Comparison of ENCODE assay signal across 8 cellular contexts in genomic region chr3:49719214-49719884, GRCh38. TPM values are rescaled to one million over a fixed set of nuclear protein-coding genes. Genes with fewer than 3 reads are reported as not detected.
DNase-seq lines count a peak whose midpoint lies in the region; ATAC-seq lines count a peak whose summit lies in the region.

Gene AMIGO3, minus strand, starts transcription at chr3:49719684. Its CDS starts 219 bp downstream, at chr3:49719465.

- H3K36me3 Mint-ChIP-seq in activated naive CD4-positive, alpha-beta T cell treated with anti-CD3 and anti-CD28 coated beads, Interleukin-2, amount 10 ng/mL, durations not matched to agents 7 days and 5 days = peaks cover 21% of the 10 kb centered on the region

- H3K9me3 ChIP-seq in subcutaneous abdominal adipose tissue (ENCODE audit: control insufficient read depth in 5 of 5, low read length in 5 of 5) = no peaks in the 10 kb centered on the region

- DNase-seq in DMS 273 treated with DMSO at 0.1 percent for 48 hours (lab: John Stamatoyannopoulos, UW) (peak; percentile 77), Kasumi-1 (lab: John Stamatoyannopoulos, UW) (peak; percentile 93 to 96), SK-N-DZ (ENCODE audit: low spot score) (peak; percentile 92), globus pallidus (ENCODE audit: low spot score) (peak; percentile 95), non-pigmented ciliary epithelial cell (ENCODE audit: low read depth) (peak; percentile 54)
- peak; percentile 96 for DNase-seq in activated naive CD4-positive, alpha-beta T cell treated with anti-CD3 and anti-CD28 coated beads, Interleukin-2, amount 10 ng/mL, durations not matched to agents 7 days and 5 days

- H3K4me3 ChIP-seq in subcutaneous abdominal adipose tissue (ENCODE audit: low read depth in 1 of 5, low read length in 5 of 5) = peak within 1 kb of the TSS; percentile 38 to 87 (median 85)

- peaks cover 0 to 2% (median 0%) of the 10 kb centered on the region in 5 donors for H3K27me3 ChIP-seq in subcutaneous abdominal adipose tissue (ENCODE audit: control insufficient read depth in 5 of 5, insufficient read depth in 4 of 5, low read length in 5 of 5)

- H3K9ac ChIP-seq in subcutaneous abdominal adipose tissue (ENCODE audit: low read length in 5 of 5) = peak within 1 kb of the TSS in 3 of 5 donors; percentile 56 to 72 (median 67)

- peak within 1 kb of the TSS; percentile 84 for H3K27ac Mint-ChIP-seq in activated naive CD4-positive, alpha-beta T cell treated with anti-CD3 and anti-CD28 coated beads, Interleukin-2, amount 10 ng/mL, durations not matched to agents 7 days and 5 days

- no peak within 1 kb of the TSS for H3K27ac ChIP-seq in subcutaneous abdominal adipose tissue (ENCODE audit: low read depth, low read length)

- peaks cover 0 to 42% (median 36%) of the 10 kb centered on the region in 5 donors for H3K36me3 ChIP-seq in subcutaneous abdominal adipose tissue (ENCODE audit: control insufficient read depth in 5 of 5, insufficient read depth in 5 of 5, low read length in 5 of 5)

- peaks cover 11% of the 10 kb centered on the region for H3K27me3 Mint-ChIP-seq in activated naive CD4-positive, alpha-beta T cell treated with anti-CD3 and anti-CD28 coated beads, Interleukin-2, amount 10 ng/mL, durations not matched to agents 7 days and 5 days

- H3K4me1 Mint-ChIP-seq in activated naive CD4-positive, alpha-beta T cell treated with anti-CD3 and anti-CD28 coated beads, Interleukin-2, amount 10 ng/mL, durations not matched to agents 7 days and 5 days = peaks cover 44% of the 10 kb centered on the region

- H3K9me3 Mint-ChIP-seq in activated naive CD4-positive, alpha-beta T cell treated with anti-CD3 and anti-CD28 coated beads, Interleukin-2, amount 10 ng/mL, durations not matched to agents 7 days and 5 days = no peaks in the 10 kb centered on the region

- CTCF ChIA-PET in activated naive CD4-positive, alpha-beta T cell treated with anti-CD3 and anti-CD28 coated beads, Interleukin-2, amount 10 ng/mL, durations not matched to agents 7 days and 5 days (lab: Charles Lee) = interaction anchor here (0.6 to 2.5 kb wide), 9 partner anchors 8 to 186 kb away, joined by 3 to 9 read pairs (median 4); partner anchors contain the start of gene INKA1

- peak; percentile 46 for ATAC-seq in GM21528 (IDR thresholded peaks at IDR 0.05; ENCODE audit: low FRiP score, unreplicated experiment)

- peaks cover 8 to 46% (median 34%) of the 10 kb centered on the region in 5 donors for H3K4me1 ChIP-seq in subcutaneous abdominal adipose tissue (ENCODE audit: control insufficient read depth in 5 of 5, insufficient read depth in 5 of 5, low read length in 5 of 5)

- H3K4me3 Mint-ChIP-seq in activated naive CD4-positive, alpha-beta T cell treated with anti-CD3 and anti-CD28 coated beads, Interleukin-2, amount 10 ng/mL, durations not matched to agents 7 days and 5 days = peak within 1 kb of the TSS; percentile 72

RNA-seq across cellular contexts. Expression of gene AMIGO3, which starts in this region (rescaled TPM):
- polyA plus RNA-seq in SK-N-DZ (2014; cell fraction: cytosol; rRNA removed) = 0.44 and 0.86 TPM in 2 replicates
- polyA plus RNA-seq in SK-N-DZ (2014; cell fraction: nucleus; rRNA removed) = 0.57 and 0.58 TPM in 2 replicates
